Comparison of ENCODE assay signal across 8 cellular contexts in the genomic region with DNA sequence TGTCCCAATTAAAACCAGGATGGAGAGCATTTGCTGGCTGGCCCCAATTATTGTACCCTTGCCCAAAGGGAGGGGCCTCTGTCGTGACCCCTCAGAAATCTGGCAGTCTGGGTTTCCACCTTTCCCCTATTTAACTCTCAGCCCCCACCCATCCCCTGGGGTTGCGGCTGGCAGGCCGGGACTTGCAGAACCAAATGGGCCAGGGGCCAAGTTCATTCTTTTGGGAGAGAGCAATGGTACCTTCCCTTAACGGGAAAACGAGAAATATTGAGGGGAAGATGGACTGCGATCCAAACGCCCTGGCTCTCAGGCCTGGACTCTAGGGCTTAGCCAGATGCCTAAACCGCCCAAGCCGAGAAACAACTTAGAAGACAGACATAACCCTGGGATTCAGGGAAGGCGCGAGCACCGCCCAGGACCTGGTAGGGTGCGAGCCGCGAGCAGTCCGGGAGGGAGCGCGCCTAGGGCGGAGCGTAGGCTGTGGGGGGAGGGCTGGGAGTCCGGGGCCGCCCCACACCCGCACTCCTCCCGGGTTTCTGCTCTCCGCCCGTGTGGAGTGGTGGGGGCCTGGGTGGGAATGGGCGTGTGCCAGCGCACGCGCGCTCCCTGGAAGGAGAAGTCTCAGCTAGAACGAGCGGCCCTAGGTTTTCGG. TPM values are rescaled to one million over a fixed set of nuclear protein-coding genes. Genes with fewer than 3 reads are reported as not detected.
DNase-seq lines count a peak whose midpoint lies in the region; ATAC-seq and TF ChIP-seq lines count a peak whose summit lies in the region.

A gene with protein sequence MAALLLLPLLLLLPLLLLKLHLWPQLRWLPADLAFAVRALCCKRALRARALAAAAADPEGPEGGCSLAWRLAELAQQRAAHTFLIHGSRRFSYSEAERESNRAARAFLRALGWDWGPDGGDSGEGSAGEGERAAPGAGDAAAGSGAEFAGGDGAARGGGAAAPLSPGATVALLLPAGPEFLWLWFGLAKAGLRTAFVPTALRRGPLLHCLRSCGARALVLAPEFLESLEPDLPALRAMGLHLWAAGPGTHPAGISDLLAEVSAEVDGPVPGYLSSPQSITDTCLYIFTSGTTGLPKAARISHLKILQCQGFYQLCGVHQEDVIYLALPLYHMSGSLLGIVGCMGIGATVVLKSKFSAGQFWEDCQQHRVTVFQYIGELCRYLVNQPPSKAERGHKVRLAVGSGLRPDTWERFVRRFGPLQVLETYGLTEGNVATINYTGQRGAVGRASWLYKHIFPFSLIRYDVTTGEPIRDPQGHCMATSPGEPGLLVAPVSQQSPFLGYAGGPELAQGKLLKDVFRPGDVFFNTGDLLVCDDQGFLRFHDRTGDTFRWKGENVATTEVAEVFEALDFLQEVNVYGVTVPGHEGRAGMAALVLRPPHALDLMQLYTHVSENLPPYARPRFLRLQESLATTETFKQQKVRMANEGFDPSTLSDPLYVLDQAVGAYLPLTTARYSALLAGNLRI (plus strand): TSS at position 628 of the 652 bp plus-strand sequence. CDS start 91 bp downstream, outside the sequence.

- H3K9me3 Mint-ChIP-seq in progenitor cell of endocrine pancreas (ENCODE audit: low read depth), result no peaks in the 10 kb centered on the region

- peak within 1 kb of the TSS; percentile 81 for H3K4me3 Mint-ChIP-seq in progenitor cell of endocrine pancreas (ENCODE audit: low read depth)

- in situ Hi-C loops in astrocyte of the cerebellum (cut with HindIII; ENCODE audit: low sequenced_read_pairs), result no loop called here

- DNase-seq in HFF-Myc (ENCODE audit: extremely low read depth, low read depth) (no peak), NCI-H2196 treated with DMSO at 0.1 percent for 48 hours (lab: John Stamatoyannopoulos, UW; ENCODE audit: unreplicated experiment) (peak; percentile 78), astrocyte of the cerebellum (ENCODE audit: low read depth) (no peak), right cardiac atrium (peak; percentile 91 to 95 (median 95)), progenitor cell of endocrine pancreas (ENCODE audit: low spot score, unreplicated experiment) (no peak), SW480 (ENCODE audit: low spot score) (no peak), 8988T (no peak)

- peaks cover 13% of the 10 kb centered on the region for H3K36me3 Mint-ChIP-seq in progenitor cell of endocrine pancreas (ENCODE audit: insufficient read depth)

- intact Hi-C loops in right cardiac atrium (cut with DNase I), result loop anchor here in 1 of 4 donors (5.0 to 10.0 kb wide), 2 partner anchors 98 to 260 kb away; a partner anchor contains a TSS

- no peaks in the 10 kb centered on the region; the same call in 1 of the 2 replicates for H3K36me3 ChIP-seq in ES-I3 (ENCODE audit: insufficient read depth, low read length)

- peak within 1 kb of the TSS; percentile 89 for H3K27ac Mint-ChIP-seq in progenitor cell of endocrine pancreas

- 2% methylated on average over 34 of the region's 34 CpGs for WGBS in right cardiac atrium

- H3K27ac ChIP-seq in right cardiac atrium (ENCODE audit: low read length), result peak within 1 kb of the TSS; percentile 71

- TF ChIP-seq CTCF in HFF-Myc (IDR thresholded peaks at IDR 0.05; ENCODE audit: low read depth, low read length, missing control alignments), result no peak
- TF ChIP-seq CTCF in astrocyte of the cerebellum (IDR thresholded peaks at IDR 0.05; ENCODE audit: low read depth, low read length, missing control alignments), result no peak
- no peak for TF ChIP-seq CTCF in progenitor cell of endocrine pancreas (IDR thresholded peaks at IDR 0.05; ENCODE audit: unreplicated experiment)

- no peaks in the 10 kb centered on the region for H3K9me3 ChIP-seq in ES-I3 (ENCODE audit: control insufficient read depth, insufficient read depth, low read length)
- no peaks in the 10 kb centered on the region for H3K9me3 ChIP-seq in right cardiac atrium (ENCODE audit: control insufficient read depth, low read length)

- no peaks in the 10 kb centered on the region for H3K27me3 Mint-ChIP-seq in progenitor cell of endocrine pancreas

- H3K9ac ChIP-seq in ES-I3 (ENCODE audit: low read depth, low read length), result peak within 1 kb of the TSS; percentile 96

- H3K4me3 ChIP-seq in HFF-Myc (replicated peaks; ENCODE audit: low read depth, low read length), result peak within 1 kb of the TSS; percentile 56
- H3K4me3 ChIP-seq in astrocyte of the cerebellum (ENCODE audit: low read depth, low read length), result peak within 1 kb of the TSS; percentile 58
- peak within 1 kb of the TSS; percentile 44 for H3K4me3 ChIP-seq in right cardiac atrium (ENCODE audit: low read length)

- H3K4me1 Mint-ChIP-seq in progenitor cell of endocrine pancreas (ENCODE audit: low read depth), result peaks cover 11% of the 10 kb centered on the region

- peaks cover 12% of the 10 kb centered on the region for H3K4me1 ChIP-seq in ES-I3 (ENCODE audit: insufficient read depth, low read length)
- peaks cover 14% of the 10 kb centered on the region for H3K4me1 ChIP-seq in right cardiac atrium (ENCODE audit: control insufficient read depth, insufficient read depth, low read length)

- peak; percentile 88 to 91 for ATAC-seq in right cardiac atrium

- no peaks in the 10 kb centered on the region for H3K27me3 ChIP-seq in right cardiac atrium (ENCODE audit: control insufficient read depth, insufficient read depth)

RNA-seq across cellular contexts. Expression of the gene that starts here (rescaled TPM):
- 10 to 100 TPM; 16.9 to 22.0 (median 20.1) TPM for total RNA-seq in right cardiac atrium
- 26.5 TPM for polyA plus RNA-seq in right cardiac atrium
- 29.5 and 36.6 TPM in 2 replicates for total RNA-seq in progenitor cell of endocrine pancreas

Comparison
In these comparisons a context has a peak if more than half of its experiments do, and no peak if none do; other contexts are left out.
1. DNase-seq: peak in NCI-H2196 treated with DMSO at 0.1 percent for 48 hours (single experiment) and right cardiac atrium (3 of 3); none in HFF-Myc (single experiment), astrocyte of the cerebellum (single experiment), progenitor cell of endocrine pancreas (single experiment), SW480 (single experiment) and 8988T (single experiment).
2. Peak in every context shown above with its lines, with median percentiles within 50 percentile points of each other: H3K4me3 ChIP-seq.